In genomic region chr10:132250456-132251223, GRCh38 we compare ENCODE assay signal across 2 cellular contexts.
TF ChIP-seq lines count a peak whose summit lies in the region.

No MANE protein-coding gene starts in this region.

TF ChIP-seq in HepG2, 621 proteins besides CTCF, POLR2A, EP300 and RAD21:
- TF ChIP-seq BRF2 (CRISPR knock-in tag; IDR thresholded peaks at IDR 0.05) (no peak), RXRA (CRISPR knock-in tag; IDR thresholded peaks at IDR 0.05) (0 out of 2 replicates have a peak, but pooled peaks have one; percentile 13), FOXC1 (CRISPR knock-in tag; IDR thresholded peaks at IDR 0.05; ENCODE audit: borderline replicate concordance) (0 out of 2 replicates have a peak, but pooled peaks have one; percentile 54)

TF ChIP-seq in HEK293, 187 proteins besides CTCF, POLR2A, EP300 and RAD21:
- TF ChIP-seq ZNF654 (tag by site-specific recombination; IDR thresholded peaks at IDR 0.05; ENCODE audit: low read depth) (no peak), GLIS2 (tag by site-specific recombination; IDR thresholded peaks at IDR 0.05) (peak; percentile 49; the same call in 1 of the 2 replicates)
TF ChIP-seq in HEK293: peak in this region for 1.
